In genomic region chr1:59298710-59299346, GRCh38 we compare ENCODE assay signal across 1 cellular context.
TF ChIP-seq lines count a peak whose summit lies in the region.

No MANE protein-coding gene starts in this region.

TF ChIP-seq in WTC11, 78 proteins besides CTCF, POLR2A, EP300 and RAD21 (continued from another document):
- TF ChIP-seq ZSCAN18 (CRISPR knock-in tag; IDR thresholded peaks at IDR 0.05): no peak
- TF ChIP-seq ESRRA (CRISPR knock-in tag; IDR thresholded peaks at IDR 0.05; ENCODE audit: borderline replicate concordance): no peak
- TF ChIP-seq NFYB (CRISPR knock-in tag; conservative IDR thresholded peaks at IDR 0.05; ENCODE audit: low read depth): no peak
